In the genomic region with DNA sequence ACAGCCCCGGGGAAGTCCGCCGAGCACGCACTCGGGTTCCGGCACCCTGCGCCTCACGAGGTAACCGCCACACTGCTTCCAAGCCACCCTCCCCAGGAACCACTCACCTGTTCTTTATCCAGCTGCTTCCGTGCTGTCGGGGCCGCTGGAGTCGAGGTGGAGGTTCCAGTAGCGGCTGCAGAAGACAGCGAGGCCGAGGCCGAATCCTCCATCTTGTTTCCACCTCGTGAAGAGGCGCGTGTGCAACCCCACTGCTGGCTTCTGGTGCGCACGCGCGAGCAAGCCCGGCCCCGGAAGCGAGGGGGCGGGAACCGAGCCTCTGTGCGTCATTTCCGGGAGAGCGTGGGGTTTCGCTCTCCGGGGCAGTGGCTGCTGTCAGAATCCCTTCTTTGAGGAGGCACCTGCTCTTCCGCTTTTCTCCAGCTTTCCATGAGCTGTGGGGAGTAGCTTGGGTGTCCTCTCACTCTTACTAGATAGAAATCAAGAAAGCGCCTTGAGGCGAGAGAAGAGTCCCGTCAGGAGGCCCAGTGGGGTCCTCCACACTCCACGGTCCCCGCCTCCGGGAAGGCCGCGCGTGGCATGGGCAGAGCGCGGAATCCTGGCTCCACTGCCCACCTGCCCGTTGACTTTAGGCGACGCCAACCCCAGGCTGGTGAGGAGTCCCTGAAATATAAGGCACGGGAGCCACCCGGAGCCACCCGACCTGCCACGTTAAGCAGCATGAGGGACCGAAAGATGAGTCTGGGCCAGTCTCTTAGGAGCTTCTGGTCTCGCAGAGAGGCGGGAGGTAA, we compare ENCODE assay signal across 1 cellular context.
A peak's percentile ranks its signal among the peaks of the same experiment; 100 is the strongest.
TF ChIP-seq lines count a peak whose summit lies in the region.

A gene (minus strand): TSS at position 242 of the 791 bp plus-strand sequence. CDS start 30 bp downstream, at position 212.

TF ChIP-seq in HepG2, 621 proteins besides CTCF, POLR2A, EP300 and RAD21 (continued from another document and continues in another):
- TF ChIP-seq, protein P1, sequence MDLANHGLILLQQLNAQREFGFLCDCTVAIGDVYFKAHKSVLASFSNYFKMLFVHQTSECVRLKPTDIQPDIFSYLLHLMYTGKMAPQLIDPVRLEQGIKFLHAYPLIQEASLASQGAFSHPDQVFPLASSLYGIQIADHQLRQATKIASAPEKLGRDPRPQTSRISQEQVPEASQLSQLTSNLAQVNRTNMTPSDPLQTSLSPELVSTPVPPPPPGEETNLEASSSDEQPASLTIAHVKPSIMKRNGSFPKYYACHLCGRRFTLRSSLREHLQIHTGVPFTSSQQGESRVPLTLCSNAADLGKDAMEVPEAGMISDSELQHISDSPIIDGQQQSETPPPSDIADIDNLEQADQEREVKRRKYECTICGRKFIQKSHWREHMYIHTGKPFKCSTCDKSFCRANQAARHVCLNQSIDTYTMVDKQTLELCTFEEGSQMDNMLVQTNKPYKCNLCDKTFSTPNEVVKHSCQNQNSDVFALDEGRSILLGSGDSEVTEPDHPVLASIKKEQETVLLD (CRISPR knock-in tag; IDR thresholded peaks at IDR 0.05; ENCODE audit: low read depth), result peak; percentile 77; the same call in 1 of the 2 replicates
- TF ChIP-seq, protein P2, sequence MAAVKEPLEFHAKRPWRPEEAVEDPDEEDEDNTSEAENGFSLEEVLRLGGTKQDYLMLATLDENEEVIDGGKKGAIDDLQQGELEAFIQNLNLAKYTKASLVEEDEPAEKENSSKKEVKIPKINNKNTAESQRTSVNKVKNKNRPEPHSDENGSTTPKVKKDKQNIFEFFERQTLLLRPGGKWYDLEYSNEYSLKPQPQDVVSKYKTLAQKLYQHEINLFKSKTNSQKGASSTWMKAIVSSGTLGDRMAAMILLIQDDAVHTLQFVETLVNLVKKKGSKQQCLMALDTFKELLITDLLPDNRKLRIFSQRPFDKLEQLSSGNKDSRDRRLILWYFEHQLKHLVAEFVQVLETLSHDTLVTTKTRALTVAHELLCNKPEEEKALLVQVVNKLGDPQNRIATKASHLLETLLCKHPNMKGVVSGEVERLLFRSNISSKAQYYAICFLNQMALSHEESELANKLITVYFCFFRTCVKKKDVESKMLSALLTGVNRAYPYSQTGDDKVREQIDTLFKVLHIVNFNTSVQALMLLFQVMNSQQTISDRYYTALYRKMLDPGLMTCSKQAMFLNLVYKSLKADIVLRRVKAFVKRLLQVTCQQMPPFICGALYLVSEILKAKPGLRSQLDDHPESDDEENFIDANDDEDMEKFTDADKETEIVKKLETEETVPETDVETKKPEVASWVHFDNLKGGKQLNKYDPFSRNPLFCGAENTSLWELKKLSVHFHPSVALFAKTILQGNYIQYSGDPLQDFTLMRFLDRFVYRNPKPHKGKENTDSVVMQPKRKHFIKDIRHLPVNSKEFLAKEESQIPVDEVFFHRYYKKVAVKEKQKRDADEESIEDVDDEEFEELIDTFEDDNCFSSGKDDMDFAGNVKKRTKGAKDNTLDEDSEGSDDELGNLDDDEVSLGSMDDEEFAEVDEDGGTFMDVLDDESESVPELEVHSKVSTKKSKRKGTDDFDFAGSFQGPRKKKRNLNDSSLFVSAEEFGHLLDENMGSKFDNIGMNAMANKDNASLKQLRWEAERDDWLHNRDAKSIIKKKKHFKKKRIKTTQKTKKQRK (IDR thresholded peaks at IDR 0.05; ENCODE audit: low read length), result no peak
- TF ChIP-seq MAFG (CRISPR knock-in tag; IDR thresholded peaks at IDR 0.05) (no peak), XRCC5 (optimal IDR thresholded peaks at IDR 0.05; ENCODE audit: low read length) (peak; percentile 58), ATRX (CRISPR knock-in tag; IDR thresholded peaks at IDR 0.05; ENCODE audit: borderline replicate concordance) (no peak), GLI4 (CRISPR knock-in tag; IDR thresholded peaks at IDR 0.05; ENCODE audit: borderline replicate concordance) (peak; percentile 92; the same call in 1 of the 2 replicates), ZNF678 (CRISPR knock-in tag; IDR thresholded peaks at IDR 0.05) (peak; percentile 98), ZNF605 (CRISPR knock-in tag; IDR thresholded peaks at IDR 0.05) (peak; percentile 90), ZNF598 (CRISPR knock-in tag; IDR thresholded peaks at IDR 0.05; ENCODE audit: borderline replicate concordance) (peak; percentile 98), ARNTL (CRISPR knock-in tag; IDR thresholded peaks at IDR 0.05) (peak; percentile 96), TMF1 (CRISPR knock-in tag; IDR thresholded peaks at IDR 0.05; ENCODE audit: low read depth) (peak; percentile 34), ZNF546 (CRISPR knock-in tag; conservative IDR thresholded peaks at IDR 0.05) (peak; percentile 97), SMARCE1 (IDR thresholded peaks at IDR 0.05; ENCODE audit: borderline replicate concordance) (no peak), ZNF839 (CRISPR knock-in tag; IDR thresholded peaks at IDR 0.05; ENCODE audit: borderline replicate concordance) (no peak; the same call in 1 of the 2 replicates), GATAD1 (CRISPR knock-in tag; IDR thresholded peaks at IDR 0.05) (peak; percentile 96), ZMYM3 (CRISPR knock-in tag; IDR thresholded peaks at IDR 0.05) (no peak), GTF3A (CRISPR knock-in tag; conservative IDR thresholded peaks at IDR 0.05) (peak; percentile 99; the same call in 1 of the 2 replicates), GZF1 (CRISPR knock-in tag; IDR thresholded peaks at IDR 0.05) (peak; percentile 74), ELF4 (CRISPR knock-in tag; IDR thresholded peaks at IDR 0.05; ENCODE audit: borderline replicate concordance) (peak; percentile 90), TAF15 (IDR thresholded peaks at IDR 0.05; ENCODE audit: low read depth, low read length, poor library complexity, severe bottlenecking) (peak; percentile 26), ZEB1 (IDR thresholded peaks at IDR 0.05; ENCODE audit: insufficient replicate concordance, low read depth) (peak; percentile 81), SIN3B (IDR thresholded peaks at IDR 0.05; ENCODE audit: low read length) (peak; percentile 74), HES4 (CRISPR knock-in tag; IDR thresholded peaks at IDR 0.05; ENCODE audit: borderline replicate concordance) (peak; percentile 94), ZNF883 (CRISPR knock-in tag; IDR thresholded peaks at IDR 0.05; ENCODE audit: not compliant biosample characterization) (peak; percentile 99), MATR3 (CRISPR knock-in tag; IDR thresholded peaks at IDR 0.05) (no peak), KDM4B (CRISPR knock-in tag; IDR thresholded peaks at IDR 0.05) (peak; percentile 93), ZBTB1 (CRISPR knock-in tag; IDR thresholded peaks at IDR 0.05; ENCODE audit: borderline replicate concordance) (no peak; the same call in 1 of the 2 replicates)
- TF ChIP-seq, protein P3, sequence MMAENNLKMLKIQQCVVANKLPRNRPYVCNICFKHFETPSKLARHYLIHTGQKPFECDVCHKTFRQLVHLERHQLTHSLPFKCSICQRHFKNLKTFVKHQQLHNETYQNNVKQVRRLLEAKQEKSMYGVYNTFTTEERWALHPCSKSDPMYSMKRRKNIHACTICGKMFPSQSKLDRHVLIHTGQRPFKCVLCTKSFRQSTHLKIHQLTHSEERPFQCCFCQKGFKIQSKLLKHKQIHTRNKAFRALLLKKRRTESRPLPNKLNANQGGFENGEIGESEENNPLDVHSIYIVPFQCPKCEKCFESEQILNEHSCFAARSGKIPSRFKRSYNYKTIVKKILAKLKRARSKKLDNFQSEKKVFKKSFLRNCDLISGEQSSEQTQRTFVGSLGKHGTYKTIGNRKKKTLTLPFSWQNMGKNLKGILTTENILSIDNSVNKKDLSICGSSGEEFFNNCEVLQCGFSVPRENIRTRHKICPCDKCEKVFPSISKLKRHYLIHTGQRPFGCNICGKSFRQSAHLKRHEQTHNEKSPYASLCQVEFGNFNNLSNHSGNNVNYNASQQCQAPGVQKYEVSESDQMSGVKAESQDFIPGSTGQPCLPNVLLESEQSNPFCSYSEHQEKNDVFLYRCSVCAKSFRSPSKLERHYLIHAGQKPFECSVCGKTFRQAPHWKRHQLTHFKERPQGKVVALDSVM (CRISPR knock-in tag; IDR thresholded peaks at IDR 0.05), result no peak; the same call in 1 of the 2 replicates
- TF ChIP-seq, protein P4, sequence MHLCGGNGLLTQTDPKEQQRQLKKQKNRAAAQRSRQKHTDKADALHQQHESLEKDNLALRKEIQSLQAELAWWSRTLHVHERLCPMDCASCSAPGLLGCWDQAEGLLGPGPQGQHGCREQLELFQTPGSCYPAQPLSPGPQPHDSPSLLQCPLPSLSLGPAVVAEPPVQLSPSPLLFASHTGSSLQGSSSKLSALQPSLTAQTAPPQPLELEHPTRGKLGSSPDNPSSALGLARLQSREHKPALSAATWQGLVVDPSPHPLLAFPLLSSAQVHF (CRISPR knock-in tag; IDR thresholded peaks at IDR 0.05), result peak; percentile 60; the same call in 1 of the 2 replicates
- TF ChIP-seq, protein P5, sequence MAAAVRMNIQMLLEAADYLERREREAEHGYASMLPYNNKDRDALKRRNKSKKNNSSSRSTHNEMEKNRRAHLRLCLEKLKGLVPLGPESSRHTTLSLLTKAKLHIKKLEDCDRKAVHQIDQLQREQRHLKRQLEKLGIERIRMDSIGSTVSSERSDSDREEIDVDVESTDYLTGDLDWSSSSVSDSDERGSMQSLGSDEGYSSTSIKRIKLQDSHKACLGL (CRISPR knock-in tag; IDR thresholded peaks at IDR 0.05), result peak; percentile 86
- TF ChIP-seq, protein P6, sequence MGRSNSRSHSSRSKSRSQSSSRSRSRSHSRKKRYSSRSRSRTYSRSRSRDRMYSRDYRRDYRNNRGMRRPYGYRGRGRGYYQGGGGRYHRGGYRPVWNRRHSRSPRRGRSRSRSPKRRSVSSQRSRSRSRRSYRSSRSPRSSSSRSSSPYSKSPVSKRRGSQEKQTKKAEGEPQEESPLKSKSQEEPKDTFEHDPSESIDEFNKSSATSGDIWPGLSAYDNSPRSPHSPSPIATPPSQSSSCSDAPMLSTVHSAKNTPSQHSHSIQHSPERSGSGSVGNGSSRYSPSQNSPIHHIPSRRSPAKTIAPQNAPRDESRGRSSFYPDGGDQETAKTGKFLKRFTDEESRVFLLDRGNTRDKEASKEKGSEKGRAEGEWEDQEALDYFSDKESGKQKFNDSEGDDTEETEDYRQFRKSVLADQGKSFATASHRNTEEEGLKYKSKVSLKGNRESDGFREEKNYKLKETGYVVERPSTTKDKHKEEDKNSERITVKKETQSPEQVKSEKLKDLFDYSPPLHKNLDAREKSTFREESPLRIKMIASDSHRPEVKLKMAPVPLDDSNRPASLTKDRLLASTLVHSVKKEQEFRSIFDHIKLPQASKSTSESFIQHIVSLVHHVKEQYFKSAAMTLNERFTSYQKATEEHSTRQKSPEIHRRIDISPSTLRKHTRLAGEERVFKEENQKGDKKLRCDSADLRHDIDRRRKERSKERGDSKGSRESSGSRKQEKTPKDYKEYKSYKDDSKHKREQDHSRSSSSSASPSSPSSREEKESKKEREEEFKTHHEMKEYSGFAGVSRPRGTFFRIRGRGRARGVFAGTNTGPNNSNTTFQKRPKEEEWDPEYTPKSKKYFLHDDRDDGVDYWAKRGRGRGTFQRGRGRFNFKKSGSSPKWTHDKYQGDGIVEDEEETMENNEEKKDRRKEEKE (IDR thresholded peaks at IDR 0.05), result no peak
- TF ChIP-seq, protein P7, sequence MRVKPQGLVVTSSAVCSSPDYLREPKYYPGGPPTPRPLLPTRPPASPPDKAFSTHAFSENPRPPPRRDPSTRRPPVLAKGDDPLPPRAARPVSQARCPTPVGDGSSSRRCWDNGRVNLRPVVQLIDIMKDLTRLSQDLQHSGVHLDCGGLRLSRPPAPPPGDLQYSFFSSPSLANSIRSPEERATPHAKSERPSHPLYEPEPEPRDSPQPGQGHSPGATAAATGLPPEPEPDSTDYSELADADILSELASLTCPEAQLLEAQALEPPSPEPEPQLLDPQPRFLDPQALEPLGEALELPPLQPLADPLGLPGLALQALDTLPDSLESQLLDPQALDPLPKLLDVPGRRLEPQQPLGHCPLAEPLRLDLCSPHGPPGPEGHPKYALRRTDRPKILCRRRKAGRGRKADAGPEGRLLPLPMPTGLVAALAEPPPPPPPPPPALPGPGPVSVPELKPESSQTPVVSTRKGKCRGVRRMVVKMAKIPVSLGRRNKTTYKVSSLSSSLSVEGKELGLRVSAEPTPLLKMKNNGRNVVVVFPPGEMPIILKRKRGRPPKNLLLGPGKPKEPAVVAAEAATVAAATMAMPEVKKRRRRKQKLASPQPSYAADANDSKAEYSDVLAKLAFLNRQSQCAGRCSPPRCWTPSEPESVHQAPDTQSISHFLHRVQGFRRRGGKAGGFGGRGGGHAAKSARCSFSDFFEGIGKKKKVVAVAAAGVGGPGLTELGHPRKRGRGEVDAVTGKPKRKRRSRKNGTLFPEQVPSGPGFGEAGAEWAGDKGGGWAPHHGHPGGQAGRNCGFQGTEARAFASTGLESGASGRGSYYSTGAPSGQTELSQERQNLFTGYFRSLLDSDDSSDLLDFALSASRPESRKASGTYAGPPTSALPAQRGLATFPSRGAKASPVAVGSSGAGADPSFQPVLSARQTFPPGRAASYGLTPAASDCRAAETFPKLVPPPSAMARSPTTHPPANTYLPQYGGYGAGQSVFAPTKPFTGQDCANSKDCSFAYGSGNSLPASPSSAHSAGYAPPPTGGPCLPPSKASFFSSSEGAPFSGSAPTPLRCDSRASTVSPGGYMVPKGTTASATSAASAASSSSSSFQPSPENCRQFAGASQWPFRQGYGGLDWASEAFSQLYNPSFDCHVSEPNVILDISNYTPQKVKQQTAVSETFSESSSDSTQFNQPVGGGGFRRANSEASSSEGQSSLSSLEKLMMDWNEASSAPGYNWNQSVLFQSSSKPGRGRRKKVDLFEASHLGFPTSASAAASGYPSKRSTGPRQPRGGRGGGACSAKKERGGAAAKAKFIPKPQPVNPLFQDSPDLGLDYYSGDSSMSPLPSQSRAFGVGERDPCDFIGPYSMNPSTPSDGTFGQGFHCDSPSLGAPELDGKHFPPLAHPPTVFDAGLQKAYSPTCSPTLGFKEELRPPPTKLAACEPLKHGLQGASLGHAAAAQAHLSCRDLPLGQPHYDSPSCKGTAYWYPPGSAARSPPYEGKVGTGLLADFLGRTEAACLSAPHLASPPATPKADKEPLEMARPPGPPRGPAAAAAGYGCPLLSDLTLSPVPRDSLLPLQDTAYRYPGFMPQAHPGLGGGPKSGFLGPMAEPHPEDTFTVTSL (CRISPR knock-in tag; IDR thresholded peaks at IDR 0.05; ENCODE audit: borderline replicate concordance), result peak; percentile 43; the same call in 1 of the 2 replicates
- TF ChIP-seq, protein P8, sequence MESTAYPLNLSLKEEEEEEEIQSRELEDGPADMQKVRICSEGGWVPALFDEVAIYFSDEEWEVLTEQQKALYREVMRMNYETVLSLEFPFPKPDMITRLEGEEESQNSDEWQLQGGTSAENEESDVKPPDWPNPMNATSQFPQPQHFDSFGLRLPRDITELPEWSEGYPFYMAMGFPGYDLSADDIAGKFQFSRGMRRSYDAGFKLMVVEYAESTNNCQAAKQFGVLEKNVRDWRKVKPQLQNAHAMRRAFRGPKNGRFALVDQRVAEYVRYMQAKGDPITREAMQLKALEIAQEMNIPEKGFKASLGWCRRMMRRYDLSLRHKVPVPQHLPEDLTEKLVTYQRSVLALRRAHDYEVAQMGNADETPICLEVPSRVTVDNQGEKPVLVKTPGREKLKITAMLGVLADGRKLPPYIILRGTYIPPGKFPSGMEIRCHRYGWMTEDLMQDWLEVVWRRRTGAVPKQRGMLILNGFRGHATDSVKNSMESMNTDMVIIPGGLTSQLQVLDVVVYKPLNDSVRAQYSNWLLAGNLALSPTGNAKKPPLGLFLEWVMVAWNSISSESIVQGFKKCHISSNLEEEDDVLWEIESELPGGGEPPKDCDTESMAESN (CRISPR knock-in tag; conservative IDR thresholded peaks at IDR 0.05), result peak; percentile 96
